18 cellular contexts compared by ENCODE assay signal in genomic region chr19:40503300-40503699, GRCh38. TPM values are rescaled to one million over a fixed set of nuclear protein-coding genes. Genes with fewer than 3 reads are reported as not detected.
A peak's percentile ranks its signal among the peaks of the same experiment; 100 is the strongest.
DNase-seq lines count a peak whose midpoint lies in the region; ATAC-seq and TF ChIP-seq lines count a peak whose summit lies in the region.
"Had no signal": no experiment of that assay in that cellular context is flagged by ENCODE, and none has a peak within 500 bp of the region (broad histone marks: within the 10 kb centered on the region; RNA-seq: fewer than 3 reads in every experiment).

No MANE protein-coding gene starts in this region.

- ATAC-seq in HG03520 (IDR thresholded peaks at IDR 0.05; ENCODE audit: unreplicated experiment) (no peak), HG02852 (IDR thresholded peaks at IDR 0.05; ENCODE audit: unreplicated experiment) (no peak)
- ATAC-seq: Right ventricle myocardium inferior; stimulated activated naive B cell treated with anti-CD40 and anti-IgM and Interleukin-4, amounts not matched to agents 10 μg/mL and 1 μg/mL and 100 μg/mL, for 72 hours had no signal

- H3K27me3 Mint-ChIP-seq in Caco-2 (ENCODE audit: insufficient read depth, unreplicated experiment), result peaks cover 12% of the 10 kb centered on the region

- no peak overlapping the region for H3K4me3 Mint-ChIP-seq in Caco-2 (ENCODE audit: unreplicated experiment)
- H3K4me3 Mint-ChIP-seq: CD4-positive, CD25-positive, alpha-beta regulatory T cell; stimulated activated naive B cell treated with anti-CD40 and anti-IgM and Interleukin-4, amounts not matched to agents 10 μg/mL and 1 μg/mL and 100 μg/mL, for 72 hours had no signal

- H3K36me3 Mint-ChIP-seq in Caco-2 (ENCODE audit: insufficient read depth, unreplicated experiment), result no peaks in the 10 kb centered on the region
- H3K36me3 Mint-ChIP-seq: CD4-positive, CD25-positive, alpha-beta regulatory T cell; stimulated activated naive B cell treated with anti-CD40 and anti-IgM and Interleukin-4, amounts not matched to agents 10 μg/mL and 1 μg/mL and 100 μg/mL, for 72 hours had no signal

- no peak for TF ChIP-seq CTCF in Caco-2 (IDR thresholded peaks at IDR 0.05; ENCODE audit: insufficient read depth in 1 of 2, low read depth in 1 of 2, low read length in 1 of 2, severe bottlenecking in 1 of 2, unreplicated experiment in 1 of 2)

- BruUV-seq in Caco-2 (replicated peaks; lab: Mats Ljungman, UMichigan), result no TSS peak

- no peaks in the 10 kb centered on the region for H3K27me3 ChIP-seq in Caco-2 (replicated peaks; ENCODE audit: control insufficient read depth, insufficient read depth, low read length)
- H3K27me3 ChIP-seq: ascending aorta had no signal

- no peak overlapping the region for H3K27ac Mint-ChIP-seq in Caco-2 (ENCODE audit: unreplicated experiment)
- H3K27ac Mint-ChIP-seq: progenitor cell of endocrine pancreas; stimulated activated naive B cell treated with anti-CD40 and anti-IgM and Interleukin-4, amounts not matched to agents 10 μg/mL and 1 μg/mL and 100 μg/mL, for 72 hours had no signal

- CTCF ChIA-PET in Caco-2 (lab: Charles Lee), result interaction anchor here (0.5 to 1.4 kb wide), 3 partner anchors 10 to 131 kb away, joined by 3 to 4 read pairs (median 3); no protein-coding TSS in a partner anchor

- no peaks in the 10 kb centered on the region for H3K36me3 ChIP-seq in Caco-2 (ENCODE audit: control insufficient read depth, insufficient read depth, low read length)
- H3K36me3 ChIP-seq: ascending aorta had no signal

- H3K4me1 ChIP-seq in Caco-2, result no peaks in the 10 kb centered on the region
- H3K4me1 ChIP-seq: A549, ascending aorta had no signal

- no peaks in the 10 kb centered on the region for H3K4me1 Mint-ChIP-seq in Caco-2 (ENCODE audit: low read depth, unreplicated experiment)

- peak; percentile 6 to 23 for DNase-seq in NCI-H446 (lab: John Stamatoyannopoulos, UW)
- DNase-seq in NCI-H446 treated with DMSO at 0.1 percent for 48 hours (lab: John Stamatoyannopoulos, UW), result no peak
- peak; percentile 92 for DNase-seq in NCI-H2227 (lab: John Stamatoyannopoulos, UW; ENCODE audit: unreplicated experiment)
- DNase-seq in erythroblast (lab: John Stamatoyannopoulos, UW), result peak; percentile 46 to 49
- no peak for DNase-seq in Caco-2
- no peak for DNase-seq in stimulated activated naive CD4-positive, alpha-beta T cell (lab: John Stamatoyannopoulos, UW)
- DNase-seq: activated CD4-positive, alpha-beta T cell treated with anti-CD3 and anti-CD28 coated beads for 4 hours; activated CD8-positive, alpha-beta memory T cell treated with anti-CD3 and anti-CD28 coated beads, Interleukin-2, amount 50 U/mL, for 4 hours; Kasumi-1; NCI-H2029 treated with DMSO at 0.1 percent for 48 hours; stimulated activated naive B cell treated with anti-CD40 and anti-IgM and Interleukin-4, amounts not matched to agents 10 μg/mL and 1 μg/mL and 100 μg/mL, for 72 hours had no signal

- H3K9me3 ChIP-seq in Caco-2, result no peaks in the 10 kb centered on the region; the same call in 1 of the 2 replicates
- H3K9me3 ChIP-seq: A549, ascending aorta had no signal

- H3K9me3 Mint-ChIP-seq in Caco-2 (ENCODE audit: unreplicated experiment), result no peaks in the 10 kb centered on the region
- H3K9me3 Mint-ChIP-seq: stimulated activated naive B cell treated with anti-CD40 and anti-IgM and Interleukin-4, amounts not matched to agents 10 μg/mL and 1 μg/mL and 100 μg/mL, for 72 hours had no signal

- TF ChIP-seq POLR2A in erythroblast (IDR thresholded peaks at IDR 0.05; ENCODE audit: low read length), result no peak

- H3K4me3 ChIP-seq in Caco-2 (ENCODE audit: low read depth, low read length), result no peak overlapping the region
- H3K4me3 ChIP-seq: A549, ascending aorta had no signal

- intact Hi-C loops in Caco-2 (cut with micrococcal nuclease; ENCODE audit: unreplicated experiment), result no loop called here

- POLR2A ChIA-PET in Caco-2 (lab: Charles Lee), result interaction anchor here (1.2 kb wide), 1 partner anchor 38 kb away, joined by 3 read pairs; the partner anchor contains the start of gene BLVRB

RNA-seq across cellular contexts. Expression of gene SPTBN4, which starts 36.5 kb away (rescaled TPM):
- total RNA-seq in Caco-2 (2022), result 0.82 and 0.97 TPM in 2 replicates
- total RNA-seq: CD4-positive, CD25-positive, alpha-beta regulatory T cell had no signal

RNA-seq across cellular contexts. Expression of gene BLVRB, which starts 37.8 kb away (rescaled TPM):
- total RNA-seq in Caco-2 (2022), result 75.2 and 101 TPM in 2 replicates

RNA-seq across cellular contexts. Expression of gene SERTAD3, which starts 59.2 kb away (rescaled TPM):
- 45.2 and 52.2 TPM in 2 replicates for total RNA-seq in Caco-2 (2022)

Comparison
In these comparisons a context has a peak if more than half of its experiments do, and no peak if none do; other contexts are left out.
1. DNase-seq: peak in NCI-H446 (2 of 2), NCI-H2227 (single experiment) and erythroblast (2 of 2); none in NCI-H446 treated with DMSO at 0.1 percent for 48 hours (single experiment), Caco-2 (0 of 2) and stimulated activated naive CD4-positive, alpha-beta T cell (0 of 6).